In the genomic region with DNA sequence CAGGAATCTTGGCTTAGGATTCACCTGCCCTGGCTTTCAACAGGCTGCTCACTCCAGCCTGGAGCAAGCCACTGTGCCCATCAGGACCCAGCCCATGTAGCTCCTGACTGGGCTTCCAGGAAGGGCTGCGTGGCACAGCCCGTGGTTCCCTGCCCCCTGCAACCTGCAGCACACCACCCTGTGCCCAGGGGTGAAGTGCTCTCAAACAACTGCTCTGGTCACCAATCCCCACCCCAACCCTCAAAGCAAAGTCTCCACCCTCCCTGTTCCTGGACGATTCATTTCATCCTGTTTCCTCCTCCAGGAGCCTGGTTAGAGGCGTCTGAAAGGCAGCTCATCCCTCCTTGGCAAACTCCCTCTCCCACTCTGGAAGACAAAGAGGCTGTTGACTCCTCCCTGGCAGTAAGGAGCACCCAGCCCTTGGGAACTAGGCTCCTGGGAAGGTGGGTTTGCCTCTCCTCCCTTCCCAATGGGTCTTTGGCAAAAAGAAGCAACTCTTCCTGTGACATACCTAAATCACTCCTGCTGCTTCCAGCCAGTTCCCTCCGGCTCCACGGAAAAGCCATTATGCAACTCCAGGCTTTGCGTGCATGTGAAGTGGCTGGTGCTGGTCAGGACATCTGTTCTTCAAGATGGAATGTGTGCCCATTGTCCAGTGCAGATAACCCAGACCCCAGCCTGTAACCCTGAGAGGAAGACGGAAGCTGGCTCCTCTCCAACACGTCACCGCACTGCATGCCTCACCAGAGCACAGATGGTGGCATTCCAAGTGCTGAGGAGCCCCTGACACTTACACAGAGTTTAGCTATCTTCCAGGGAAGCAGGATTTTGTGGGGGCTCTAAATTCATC, we compare ENCODE assay signal across 10 cellular contexts. TPM values are rescaled to one million over a fixed set of nuclear protein-coding genes. Genes with fewer than 3 reads are reported as not detected.
DNase-seq lines count a peak whose midpoint lies in the region; ATAC-seq and TF ChIP-seq lines count a peak whose summit lies in the region.
"Had no signal": no experiment of that assay in that cellular context is flagged by ENCODE, and none has a peak within 500 bp of the region (broad histone marks: within the 10 kb centered on the region; RNA-seq: fewer than 3 reads in every experiment).

No MANE protein-coding gene starts in this region.

- H3K36me3 ChIP-seq in SJSA1 (no peaks in the 10 kb centered on the region), vagina (no peaks in the 10 kb centered on the region)

- H3K27ac ChIP-seq in SJSA1 (no peak overlapping the region), vagina (no peak overlapping the region)

- peak; percentile 59 for DNase-seq in HS-27A (ENCODE audit: low read depth)
- peak; percentile 11 to 52 for DNase-seq in SJSA1 (ENCODE audit: low read depth in 1 of 2, low spot score in 2 of 2)
- DNase-seq in fibroblast of villous mesenchyme (ENCODE audit: low read depth), result peak; percentile 56
- DNase-seq in pulmonary artery endothelial cell (ENCODE audit: low read depth, low spot score), result peak; percentile 98
- no peak for DNase-seq in vagina (ENCODE audit: extremely low spot score in 2 of 2)
- DNase-seq: NCI-H1417 had no signal

- H3K4me3 ChIP-seq in SJSA1 (no peak overlapping the region), fibroblast of villous mesenchyme (ENCODE audit: low read depth, low read length) (no peak overlapping the region), vagina (no peak overlapping the region)

- H3K4me1 ChIP-seq in SJSA1 (replicated peaks) (peaks cover 7% of the 10 kb centered on the region; the same call in 1 of the 2 replicates), vagina (peaks cover 26% of the 10 kb centered on the region)

- no peaks in the 10 kb centered on the region for H3K27me3 ChIP-seq in SJSA1 (replicated peaks)
- no peaks in the 10 kb centered on the region for H3K27me3 ChIP-seq in vagina

- no peak for TF ChIP-seq POLR2A in vagina (IDR thresholded peaks at IDR 0.05)

- no peaks in the 10 kb centered on the region for H3K9me3 ChIP-seq in SJSA1 (replicated peaks)
- no peaks in the 10 kb centered on the region for H3K9me3 ChIP-seq in vagina

- TF ChIP-seq CTCF in fibroblast of villous mesenchyme (IDR thresholded peaks at IDR 0.05; ENCODE audit: insufficient read depth, low read depth, low read length), result no peak
- no peak for TF ChIP-seq CTCF in vagina (IDR thresholded peaks at IDR 0.05)

- ATAC-seq in GM19455 (IDR thresholded peaks at IDR 0.05; ENCODE audit: unreplicated experiment), result no peak
- no peak for ATAC-seq in GM18868 (IDR thresholded peaks at IDR 0.05; ENCODE audit: unreplicated experiment)
- ATAC-seq: Panc1 had no signal

- intact Hi-C loops in vagina (cut with DNase I), result no loop called here

RNA-seq across cellular contexts. Expression of gene VIPR1, which starts 29.1 kb away (rescaled TPM):
- not detected in 2 replicates for total RNA-seq in SJSA1 (2014; rRNA removed; shearing (Covaris generic))
- total RNA-seq in fibroblast of villous mesenchyme (0.32 TPM in 1 of 2 replicates, not detected in the other), pulmonary artery endothelial cell (1.9 and 4.5 TPM in 2 replicates), vagina (9.3 TPM)
- total RNA-seq: osteoblast had no signal

Comparison
In these comparisons a context has a peak if more than half of its experiments do, and no peak if none do; other contexts are left out.
1. DNase-seq: peak in HS-27A (single experiment), SJSA1 (2 of 2), fibroblast of villous mesenchyme (single experiment) and pulmonary artery endothelial cell (single experiment); none in vagina (0 of 2).